Comparison of ENCODE assay signal across 9 cellular contexts in the genomic region with DNA sequence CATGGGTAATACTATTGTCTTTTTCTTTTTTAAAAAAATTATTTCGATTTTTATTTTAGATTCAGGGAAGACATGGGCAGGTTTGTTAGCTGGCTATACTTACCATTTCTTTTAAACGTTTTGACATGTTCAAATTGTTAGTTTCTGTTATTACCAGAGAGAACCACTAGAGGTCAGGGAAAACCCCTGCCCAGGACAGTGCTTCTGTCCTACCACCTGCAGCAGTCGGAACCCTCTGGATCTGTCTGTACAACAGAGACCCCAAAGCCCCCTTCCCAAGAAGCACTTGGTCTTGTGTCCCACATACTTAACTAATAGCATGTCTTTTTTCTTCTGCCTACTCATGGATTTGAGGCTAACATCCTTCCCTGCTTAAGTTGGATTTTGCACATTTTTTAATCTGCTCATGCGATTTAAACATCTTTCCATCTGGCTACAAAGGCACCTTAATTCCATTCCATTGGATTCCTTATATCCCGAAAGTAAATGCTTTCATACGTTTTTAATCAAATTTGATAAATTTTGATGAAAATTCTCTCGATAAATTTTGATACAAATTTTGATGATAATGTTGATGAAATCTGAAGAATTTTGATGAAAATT. TPM values are rescaled to one million over a fixed set of nuclear protein-coding genes. Genes with fewer than 3 reads are reported as not detected.
DNase-seq lines count a peak whose midpoint lies in the region; ATAC-seq and TF ChIP-seq lines count a peak whose summit lies in the region.
"Had no signal": no experiment of that assay in that cellular context is flagged by ENCODE, and none has a peak within 500 bp of the region (broad histone marks: within the 10 kb centered on the region; RNA-seq: fewer than 3 reads in every experiment).

No MANE protein-coding gene starts in this region.

- H3K27me3 ChIP-seq in CD4-positive, alpha-beta T cell (ENCODE audit: control insufficient read depth, insufficient read depth, low read length) = no peaks in the 10 kb centered on the region
- no peaks in the 10 kb centered on the region for H3K27me3 ChIP-seq in sigmoid colon

- TF ChIP-seq EP300 in sigmoid colon (IDR thresholded peaks at IDR 0.05) = no peak

- H3K27ac Mint-ChIP-seq in CD4-positive, alpha-beta T cell = no peak overlapping the region
- H3K27ac Mint-ChIP-seq: T-helper 1 cell treated with Interleukin-12 subunit alpha and Interleukin-12 subunit beta and Interleukin-4 antibody, amounts not matched to agents 30 μg/mL and 1 μg/mL, for 36 hours had no signal

- TF ChIP-seq CTCF in CD4-positive, alpha-beta T cell (IDR thresholded peaks at IDR 0.05) = peak; percentile 63
- peak; percentile 71 for TF ChIP-seq CTCF in WI38 (IDR thresholded peaks at IDR 0.05; ENCODE audit: low read depth, low read length)
- TF ChIP-seq CTCF in sigmoid colon (IDR thresholded peaks at IDR 0.05) = peak; percentile 51 to 72 (median 68)

- H3K36me3 Mint-ChIP-seq in CD4-positive, alpha-beta T cell (ENCODE audit: low read depth) = no peaks in the 10 kb centered on the region

- H3K4me1 ChIP-seq in sigmoid colon = no peaks in the 10 kb centered on the region

- ATAC-seq in CD4-positive, alpha-beta T cell (ENCODE audit: poor library complexity) = peak; percentile 66
- ATAC-seq in GM18517 (IDR thresholded peaks at IDR 0.05; ENCODE audit: unreplicated experiment) = peak; percentile 92
- peak; percentile 97 for ATAC-seq in HG02798 (IDR thresholded peaks at IDR 0.05; ENCODE audit: poor library complexity, unreplicated experiment)
- ATAC-seq in Right ventricle myocardium superior (ENCODE audit: poor library complexity) = peak; percentile 87

- no peaks in the 10 kb centered on the region for H3K9me3 ChIP-seq in CD4-positive, alpha-beta T cell (ENCODE audit: control insufficient read depth, low read length)
- H3K9me3 ChIP-seq in sigmoid colon = no peaks in the 10 kb centered on the region

- H3K27me3 Mint-ChIP-seq in CD4-positive, alpha-beta T cell = no peaks in the 10 kb centered on the region

- H3K4me1 Mint-ChIP-seq in CD4-positive, alpha-beta T cell (ENCODE audit: low read depth) = no peaks in the 10 kb centered on the region

- DNase-seq in CD4-positive, alpha-beta T cell = no peak
- DNase-seq in NCI-H1105 (lab: John Stamatoyannopoulos, UW) (peak; percentile 28), Right ventricle myocardium superior (no peak), sigmoid colon (no peak)
- no peak for DNase-seq in activated effector memory CD4-positive, alpha-beta T cell treated with Interleukin-2 at 50 U/mL for 16 hours

- H3K36me3 ChIP-seq in sigmoid colon = no peaks in the 10 kb centered on the region

- no peak overlapping the region for H3K4me3 Mint-ChIP-seq in CD4-positive, alpha-beta T cell
- H3K4me3 Mint-ChIP-seq: T-helper 1 cell treated with Interleukin-12 subunit alpha and Interleukin-12 subunit beta and Interleukin-4 antibody, amounts not matched to agents 30 μg/mL and 1 μg/mL, for 36 hours had no signal

- no peak overlapping the region for H3K27ac ChIP-seq in CD4-positive, alpha-beta T cell (ENCODE audit: low read depth, low read length)
- no peak overlapping the region for H3K27ac ChIP-seq in sigmoid colon

- no peaks in the 10 kb centered on the region for H3K9me3 Mint-ChIP-seq in CD4-positive, alpha-beta T cell
- H3K9me3 Mint-ChIP-seq: T-helper 1 cell treated with Interleukin-12 subunit alpha and Interleukin-12 subunit beta and Interleukin-4 antibody, amounts not matched to agents 30 μg/mL and 1 μg/mL, for 36 hours had no signal

- TF ChIP-seq POLR2A in sigmoid colon (IDR thresholded peaks at IDR 0.05) = no peak

- H3K4me3 ChIP-seq in WI38 (ENCODE audit: low read depth, low read length) (no peak overlapping the region), sigmoid colon (peak overlapping the region in 1 of 4 donors; percentile 3)

- CTCF ChIA-PET in CD4-positive, alpha-beta T cell (lab: Charles Lee) = interaction anchor here (0.7 kb wide), 1 partner anchor 9 kb away, joined by 4 read pairs; no protein-coding TSS in a partner anchor

- WGBS in sigmoid colon, 2 donors = 26 to 36% methylated on average over 7 of the region's 7 CpGs

- POLR2A ChIA-PET in CD4-positive, alpha-beta T cell (lab: Charles Lee) = no interaction called here

- intact Hi-C loops in CD4-positive, alpha-beta T cell (cut with DNase I, micrococcal nuclease) = loop anchor here (1.0 to 2.0 kb wide), 2 partner anchors 53 kb away; no protein-coding TSS in a partner anchor
- intact Hi-C loops in Right ventricle myocardium superior (cut with DNase I) (loop anchor here (5.0 kb wide), 1 partner anchor 97 kb away; no protein-coding TSS in a partner anchor), sigmoid colon (cut with DNase I) (no loop called here)

RNA-seq across cellular contexts. Expression of a gene that starts 10.0 kb away (rescaled TPM):
- under 1 TPM; 0.73 to 0.82 TPM for total RNA-seq in CD4-positive, alpha-beta T cell
- 21.0 TPM for total RNA-seq in Right ventricle myocardium superior
- total RNA-seq in sigmoid colon = 1 to 10 TPM; 3.9 to 8.9 (median 7.4) TPM
- polyA plus RNA-seq in sigmoid colon = 100 to 1,000 TPM in 2 of 3 donors, 10 to 100 TPM in 1; 33.7 to 197 (median 114) TPM
